12 cellular contexts compared by ENCODE assay signal in genomic region chr5:173825215-173825865, GRCh38.
A peak's percentile ranks its signal among the peaks of the same experiment; 100 is the strongest.
DNase-seq lines count a peak whose midpoint lies in the region; ATAC-seq and TF ChIP-seq lines count a peak whose summit lies in the region.
"Had no signal": no experiment of that assay in that cellular context is flagged by ENCODE, and none has a peak within 500 bp of the region (broad histone marks: within the 10 kb centered on the region; RNA-seq: fewer than 3 reads in every experiment).

No MANE protein-coding gene starts in this region.

- no peak overlapping the region for H2AFZ ChIP-seq in mammary epithelial cell (ENCODE audit: low read depth, low read length)
- H2AFZ ChIP-seq in mesenchymal stem cell (ENCODE audit: low read depth, low read length): no peak overlapping the region

- H3K4me1 Mint-ChIP-seq in MCF 10A (ENCODE audit: insufficient read depth, unreplicated experiment): peaks cover 45% of the 10 kb centered on the region
- peaks cover 37% of the 10 kb centered on the region for H3K4me1 Mint-ChIP-seq in brain
- H3K4me1 Mint-ChIP-seq in type B pancreatic cell (ENCODE audit: unreplicated experiment): peaks cover 46% of the 10 kb centered on the region

- no peak overlapping the region for H3K23ac ChIP-seq in mesenchymal stem cell (ENCODE audit: low read length in 2 of 2)

- peak overlapping the region; percentile 99 for H2BK5ac ChIP-seq in mesenchymal stem cell (ENCODE audit: low read depth, low read length, poor library complexity, severe bottlenecking)

- peak overlapping the region in 1 of 2 experiments; percentile 12 for H3K14ac ChIP-seq in mesenchymal stem cell (ENCODE audit: low read length in 2 of 2)

- H3K27ac ChIP-seq in mammary epithelial cell (ENCODE audit: insufficient read depth, low read depth, low read length): no peak overlapping the region
- peak overlapping the region; percentile 99 for H3K27ac ChIP-seq in mesenchymal stem cell (ENCODE audit: low read length, poor library complexity, severe bottlenecking)
- no peak overlapping the region for H3K27ac ChIP-seq in right atrium auricular region

- CTCF ChIA-PET in MCF 10A (lab: Yijun Ruan, JAX) (interaction anchor here (0.7 to 1.7 kb wide), 7 partner anchors 17 to 100 kb away, joined by 3 to 6 read pairs (median 4); no protein-coding TSS in a partner anchor), mammary epithelial cell (lab: Charles Lee; ENCODE audit: low non-redundant PET) (no interaction called here)

- H2BK12ac ChIP-seq in mesenchymal stem cell (ENCODE audit: low read length in 2 of 2): peak overlapping the region; percentile 40 to 44

- no TSS peak for BruUV-seq in MCF 10A (replicated peaks; lab: Mats Ljungman, UMichigan)
- no TSS peak for BruUV-seq in mammary epithelial cell (replicated peaks; lab: Mats Ljungman, UMichigan)

- H4K91ac ChIP-seq in mesenchymal stem cell (ENCODE audit: low read length): peak overlapping the region; percentile 19

- no peak for DNase-seq in MCF 10A (ENCODE audit: unreplicated experiment)
- no peak for DNase-seq in mammary epithelial cell
- DNase-seq in mesenchymal stem cell: peak; percentile 59
- no peak for DNase-seq in type B pancreatic cell (ENCODE audit: extremely low spot score, unreplicated experiment)
- no peak for DNase-seq in germinal center (ENCODE audit: low spot score)
- DNase-seq in right atrium auricular region (ENCODE audit: low spot score): no peak
- DNase-seq: amniotic stem cell; NCI-H2029; stimulated activated CD4-positive, alpha-beta T cell treated with anti-CD3 and anti-CD28 coated beads, Interleukin-4, amount 100 ng/mL, for 1 hour; stimulated activated naive CD8-positive, alpha-beta T cell treated with anti-CD3 and anti-CD28 coated beads, Interleukin-15, amount 100 ng/mL, for 72 hours had no signal

- H3K4me1 ChIP-seq in mammary epithelial cell (ENCODE audit: insufficient read depth, low read length): peaks cover 7% of the 10 kb centered on the region
- peaks cover 29% of the 10 kb centered on the region for H3K4me1 ChIP-seq in mesenchymal stem cell (ENCODE audit: control insufficient read depth, insufficient read depth, low read depth, low read length)
- no peaks in the 10 kb centered on the region for H3K4me1 ChIP-seq in right atrium auricular region

- H2BK15ac ChIP-seq in mesenchymal stem cell (ENCODE audit: low read depth, poor library complexity, severe bottlenecking): no peak overlapping the region

- H3K36me3 Mint-ChIP-seq in MCF 10A (ENCODE audit: insufficient read depth, unreplicated experiment) (no peaks in the 10 kb centered on the region), brain (no peaks in the 10 kb centered on the region), type B pancreatic cell (peaks cover 7% of the 10 kb centered on the region)

- H3K79me1 ChIP-seq in mesenchymal stem cell (replicated peaks; ENCODE audit: low read length, poor library complexity, severe bottlenecking): no peaks in the 10 kb centered on the region

- H3K36me3 ChIP-seq in mammary epithelial cell (ENCODE audit: insufficient read depth, low read length) (no peaks in the 10 kb centered on the region), mesenchymal stem cell (ENCODE audit: control insufficient read depth in 1 of 2, insufficient read depth in 2 of 2, low read depth in 1 of 2, low read length in 2 of 2) (no peaks in the 10 kb centered on the region), right atrium auricular region (no peaks in the 10 kb centered on the region)

- peak overlapping the region; percentile 71 to 72 for H3K18ac ChIP-seq in mesenchymal stem cell (ENCODE audit: low read depth in 1 of 2, low read length in 2 of 2)

- 75% methylated on average over 13 of the region's 13 CpGs for WGBS in mammary epithelial cell (ENCODE audit: low coverage, missing lambda C conversion rate)
- WGBS in mesenchymal stem cell: 78% methylated on average over 13 of the region's 13 CpGs

- H4K20me1 ChIP-seq in mammary epithelial cell (ENCODE audit: insufficient read depth, low read length): no peaks in the 10 kb centered on the region

- H3K4me3 ChIP-seq in mammary epithelial cell (replicated peaks in 1 of 3; ENCODE audit: insufficient read depth in 1 of 3, low read depth in 2 of 3, low read length in 3 of 3) (no peak overlapping the region), mesenchymal stem cell (ENCODE audit: insufficient read depth in 1 of 2, low read depth in 1 of 2, low read length in 2 of 2) (no peak overlapping the region), right atrium auricular region (no peak overlapping the region)

- H3K27me3 Mint-ChIP-seq in MCF 10A (ENCODE audit: insufficient read depth, unreplicated experiment) (no peaks in the 10 kb centered on the region), brain (no peaks in the 10 kb centered on the region), type B pancreatic cell (peaks cover 3% of the 10 kb centered on the region)
- H3K27me3 Mint-ChIP-seq: stimulated activated naive CD8-positive, alpha-beta T cell treated with anti-CD3 and anti-CD28 coated beads, Interleukin-15, amount 100 ng/mL, for 72 hours had no signal

- peak overlapping the region in 1 of 2 experiments; percentile 71 for H3K4ac ChIP-seq in mesenchymal stem cell (ENCODE audit: low read depth in 1 of 2, low read length in 2 of 2)

- POLR2A ChIA-PET in MCF 10A (lab: Yijun Ruan, JAX): interaction anchor here (0.6 to 2.5 kb wide), 9 partner anchors 7 to 79 kb away, joined by 3 to 15 read pairs (median 4); partner anchors contain the start of gene CPEB4

- no peak overlapping the region for H3K4me2 ChIP-seq in mammary epithelial cell (ENCODE audit: insufficient read depth, low read depth, low read length)
- H3K4me2 ChIP-seq in mesenchymal stem cell (ENCODE audit: low read length, poor library complexity, severe bottlenecking): peak overlapping the region; percentile 25

- peak overlapping the region; percentile 57 for H4K8ac ChIP-seq in mesenchymal stem cell (ENCODE audit: low read length)

- H3K9me3 Mint-ChIP-seq in MCF 10A (ENCODE audit: unreplicated experiment) (peaks cover 8% of the 10 kb centered on the region), brain (peaks cover 4 to 22% (median 6%) of the 10 kb centered on the region in 5 experiments), type B pancreatic cell (peaks cover 6% of the 10 kb centered on the region)

- H3K79me2 ChIP-seq in mammary epithelial cell (ENCODE audit: insufficient read depth, low read length): no peaks in the 10 kb centered on the region

- dilution Hi-C loops in mammary epithelial cell (cut with HindIII; ENCODE audit: low sequenced_read_pairs): no loop called here

- H3K9me3 ChIP-seq in mammary epithelial cell (replicated peaks; ENCODE audit: insufficient read depth, low read length): no peaks in the 10 kb centered on the region
- peaks cover 5% of the 10 kb centered on the region for H3K9me3 ChIP-seq in mesenchymal stem cell (ENCODE audit: control insufficient read depth, low read length)
- H3K9me3 ChIP-seq in right atrium auricular region: peaks cover 0 to 5% of the 10 kb centered on the region in 2 donors

- peak overlapping the region; percentile 83 for H3K27ac Mint-ChIP-seq in MCF 10A (ENCODE audit: low read depth, unreplicated experiment)
- H3K27ac Mint-ChIP-seq in brain: peak overlapping the region; percentile 15 to 87 (median 55)
- peak overlapping the region; percentile 90 for H3K27ac Mint-ChIP-seq in type B pancreatic cell
- H3K27ac Mint-ChIP-seq: stimulated activated naive CD8-positive, alpha-beta T cell treated with anti-CD3 and anti-CD28 coated beads, Interleukin-15, amount 100 ng/mL, for 72 hours had no signal

- no peak overlapping the region for H3K9ac ChIP-seq in mammary epithelial cell (ENCODE audit: insufficient read depth, low read length)
- H3K9ac ChIP-seq in mesenchymal stem cell (ENCODE audit: low read length): no peak overlapping the region

- ATAC-seq in GM18519 (IDR thresholded peaks at IDR 0.05; ENCODE audit: low FRiP score, unreplicated experiment): no peak
- ATAC-seq: stimulated activated naive CD8-positive, alpha-beta T cell treated with anti-CD3 and anti-CD28 coated beads, Interleukin-15, amount 100 ng/mL, for 72 hours had no signal

- no peak overlapping the region for H3K4me3 Mint-ChIP-seq in MCF 10A (ENCODE audit: unreplicated experiment)
- H3K4me3 Mint-ChIP-seq in brain: peak overlapping the region in 1 of 5 experiments; percentile 54
- no peak overlapping the region for H3K4me3 Mint-ChIP-seq in type B pancreatic cell
- H3K4me3 Mint-ChIP-seq: stimulated activated naive CD8-positive, alpha-beta T cell treated with anti-CD3 and anti-CD28 coated beads, Interleukin-15, amount 100 ng/mL, for 72 hours had no signal

- H2AK5ac ChIP-seq in mesenchymal stem cell (ENCODE audit: low read length, severe bottlenecking): peak overlapping the region; percentile 83

- no peaks in the 10 kb centered on the region for H3K27me3 ChIP-seq in mammary epithelial cell (ENCODE audit: insufficient read depth, low read length)
- no peaks in the 10 kb centered on the region for H3K27me3 ChIP-seq in mesenchymal stem cell (ENCODE audit: control insufficient read depth in 1 of 2, insufficient read depth in 1 of 2, low read length in 2 of 2)
- H3K27me3 ChIP-seq in right atrium auricular region: no peaks in the 10 kb centered on the region

- intact Hi-C loops in MCF 10A (cut with micrococcal nuclease) (no loop called here), mammary epithelial cell (cut with micrococcal nuclease) (loop anchor here (2.0 kb wide), 1 partner anchor 23 kb away; no protein-coding TSS in a partner anchor)

- no peak for TF ChIP-seq CTCF in MCF 10A (IDR thresholded peaks at IDR 0.05; ENCODE audit: unreplicated experiment)
- no peak for TF ChIP-seq CTCF in mammary epithelial cell (conservative IDR thresholded peaks at IDR 0.05 in 1 of 2, IDR thresholded peaks at IDR 0.05 in 1 of 2; ENCODE audit: extremely low read depth in 1 of 2, insufficient read depth in 1 of 2, low read depth in 1 of 2, low read length in 2 of 2)
- TF ChIP-seq CTCF in brain (conservative IDR thresholded peaks at IDR 0.05): no peak
- no peak for TF ChIP-seq CTCF in type B pancreatic cell (conservative IDR thresholded peaks at IDR 0.05)
- no peak for TF ChIP-seq CTCF in right atrium auricular region (IDR thresholded peaks at IDR 0.05)

- H2BK120ac ChIP-seq in mesenchymal stem cell (ENCODE audit: low read depth, low read length): no peak overlapping the region

- in situ Hi-C loops in mammary epithelial cell (cut with MboI; ENCODE audit: low sequenced_read_pairs in 2 of 2): no loop called here
